2 cellular contexts compared by ENCODE assay signal in the genomic region with DNA sequence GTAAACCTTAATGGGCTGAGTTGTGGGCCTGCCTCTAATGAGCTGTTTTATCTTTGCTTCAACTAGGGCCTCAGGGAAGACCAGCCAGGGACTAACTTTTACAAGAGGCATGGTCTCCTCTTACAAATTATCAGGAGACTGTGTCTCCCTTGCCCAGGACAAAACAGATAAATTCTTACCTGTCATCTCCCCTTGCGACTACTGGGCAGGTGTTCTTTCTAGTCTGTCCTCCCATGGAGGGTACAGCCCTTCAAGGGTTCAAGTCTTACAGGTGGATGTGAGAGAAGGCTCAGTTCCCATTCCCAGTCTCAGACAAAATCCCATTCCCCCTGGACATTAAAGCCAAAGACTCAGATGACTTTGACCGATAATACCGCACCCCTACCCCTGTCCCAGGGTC.
TF ChIP-seq lines count a peak whose summit lies in the region.

No MANE protein-coding gene starts in this region.

TF ChIP-seq in WTC11, 78 proteins besides CTCF, POLR2A, EP300 and RAD21 (continues in another document):
- TF ChIP-seq, protein P1, sequence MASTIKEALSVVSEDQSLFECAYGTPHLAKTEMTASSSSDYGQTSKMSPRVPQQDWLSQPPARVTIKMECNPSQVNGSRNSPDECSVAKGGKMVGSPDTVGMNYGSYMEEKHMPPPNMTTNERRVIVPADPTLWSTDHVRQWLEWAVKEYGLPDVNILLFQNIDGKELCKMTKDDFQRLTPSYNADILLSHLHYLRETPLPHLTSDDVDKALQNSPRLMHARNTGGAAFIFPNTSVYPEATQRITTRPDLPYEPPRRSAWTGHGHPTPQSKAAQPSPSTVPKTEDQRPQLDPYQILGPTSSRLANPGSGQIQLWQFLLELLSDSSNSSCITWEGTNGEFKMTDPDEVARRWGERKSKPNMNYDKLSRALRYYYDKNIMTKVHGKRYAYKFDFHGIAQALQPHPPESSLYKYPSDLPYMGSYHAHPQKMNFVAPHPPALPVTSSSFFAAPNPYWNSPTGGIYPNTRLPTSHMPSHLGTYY (CRISPR knock-in tag; IDR thresholded peaks at IDR 0.05) = no peak
- no peak for TF ChIP-seq ZNF416 (CRISPR knock-in tag; IDR thresholded peaks at IDR 0.05)
- TF ChIP-seq, protein P2, sequence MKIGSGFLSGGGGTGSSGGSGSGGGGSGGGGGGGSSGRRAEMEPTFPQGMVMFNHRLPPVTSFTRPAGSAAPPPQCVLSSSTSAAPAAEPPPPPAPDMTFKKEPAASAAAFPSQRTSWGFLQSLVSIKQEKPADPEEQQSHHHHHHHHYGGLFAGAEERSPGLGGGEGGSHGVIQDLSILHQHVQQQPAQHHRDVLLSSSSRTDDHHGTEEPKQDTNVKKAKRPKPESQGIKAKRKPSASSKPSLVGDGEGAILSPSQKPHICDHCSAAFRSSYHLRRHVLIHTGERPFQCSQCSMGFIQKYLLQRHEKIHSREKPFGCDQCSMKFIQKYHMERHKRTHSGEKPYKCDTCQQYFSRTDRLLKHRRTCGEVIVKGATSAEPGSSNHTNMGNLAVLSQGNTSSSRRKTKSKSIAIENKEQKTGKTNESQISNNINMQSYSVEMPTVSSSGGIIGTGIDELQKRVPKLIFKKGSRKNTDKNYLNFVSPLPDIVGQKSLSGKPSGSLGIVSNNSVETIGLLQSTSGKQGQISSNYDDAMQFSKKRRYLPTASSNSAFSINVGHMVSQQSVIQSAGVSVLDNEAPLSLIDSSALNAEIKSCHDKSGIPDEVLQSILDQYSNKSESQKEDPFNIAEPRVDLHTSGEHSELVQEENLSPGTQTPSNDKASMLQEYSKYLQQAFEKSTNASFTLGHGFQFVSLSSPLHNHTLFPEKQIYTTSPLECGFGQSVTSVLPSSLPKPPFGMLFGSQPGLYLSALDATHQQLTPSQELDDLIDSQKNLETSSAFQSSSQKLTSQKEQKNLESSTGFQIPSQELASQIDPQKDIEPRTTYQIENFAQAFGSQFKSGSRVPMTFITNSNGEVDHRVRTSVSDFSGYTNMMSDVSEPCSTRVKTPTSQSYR (CRISPR knock-in tag; IDR thresholded peaks at IDR 0.05) = no peak
- TF ChIP-seq, protein P3, sequence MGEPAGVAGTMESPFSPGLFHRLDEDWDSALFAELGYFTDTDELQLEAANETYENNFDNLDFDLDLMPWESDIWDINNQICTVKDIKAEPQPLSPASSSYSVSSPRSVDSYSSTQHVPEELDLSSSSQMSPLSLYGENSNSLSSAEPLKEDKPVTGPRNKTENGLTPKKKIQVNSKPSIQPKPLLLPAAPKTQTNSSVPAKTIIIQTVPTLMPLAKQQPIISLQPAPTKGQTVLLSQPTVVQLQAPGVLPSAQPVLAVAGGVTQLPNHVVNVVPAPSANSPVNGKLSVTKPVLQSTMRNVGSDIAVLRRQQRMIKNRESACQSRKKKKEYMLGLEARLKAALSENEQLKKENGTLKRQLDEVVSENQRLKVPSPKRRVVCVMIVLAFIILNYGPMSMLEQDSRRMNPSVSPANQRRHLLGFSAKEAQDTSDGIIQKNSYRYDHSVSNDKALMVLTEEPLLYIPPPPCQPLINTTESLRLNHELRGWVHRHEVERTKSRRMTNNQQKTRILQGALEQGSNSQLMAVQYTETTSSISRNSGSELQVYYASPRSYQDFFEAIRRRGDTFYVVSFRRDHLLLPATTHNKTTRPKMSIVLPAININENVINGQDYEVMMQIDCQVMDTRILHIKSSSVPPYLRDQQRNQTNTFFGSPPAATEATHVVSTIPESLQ (CRISPR knock-in tag; IDR thresholded peaks at IDR 0.05) = no peak
- TF ChIP-seq, protein P4, sequence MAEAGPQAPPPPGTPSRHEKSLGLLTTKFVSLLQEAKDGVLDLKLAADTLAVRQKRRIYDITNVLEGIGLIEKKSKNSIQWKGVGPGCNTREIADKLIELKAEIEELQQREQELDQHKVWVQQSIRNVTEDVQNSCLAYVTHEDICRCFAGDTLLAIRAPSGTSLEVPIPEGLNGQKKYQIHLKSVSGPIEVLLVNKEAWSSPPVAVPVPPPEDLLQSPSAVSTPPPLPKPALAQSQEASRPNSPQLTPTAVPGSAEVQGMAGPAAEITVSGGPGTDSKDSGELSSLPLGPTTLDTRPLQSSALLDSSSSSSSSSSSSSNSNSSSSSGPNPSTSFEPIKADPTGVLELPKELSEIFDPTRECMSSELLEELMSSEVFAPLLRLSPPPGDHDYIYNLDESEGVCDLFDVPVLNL (CRISPR knock-in tag; IDR thresholded peaks at IDR 0.05; ENCODE audit: borderline replicate concordance, low read depth) = no peak
- TF ChIP-seq GTF2I (CRISPR knock-in tag; conservative IDR thresholded peaks at IDR 0.05) = no peak
- no peak for TF ChIP-seq EMX1 (CRISPR knock-in tag; IDR thresholded peaks at IDR 0.05)
- TF ChIP-seq, protein P5, sequence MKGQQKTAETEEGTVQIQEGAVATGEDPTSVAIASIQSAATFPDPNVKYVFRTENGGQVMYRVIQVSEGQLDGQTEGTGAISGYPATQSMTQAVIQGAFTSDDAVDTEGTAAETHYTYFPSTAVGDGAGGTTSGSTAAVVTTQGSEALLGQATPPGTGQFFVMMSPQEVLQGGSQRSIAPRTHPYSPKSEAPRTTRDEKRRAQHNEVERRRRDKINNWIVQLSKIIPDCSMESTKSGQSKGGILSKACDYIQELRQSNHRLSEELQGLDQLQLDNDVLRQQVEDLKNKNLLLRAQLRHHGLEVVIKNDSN (CRISPR knock-in tag; IDR thresholded peaks at IDR 0.05) = no peak
- TF ChIP-seq ZNF121 (CRISPR knock-in tag; IDR thresholded peaks at IDR 0.05) = no peak
- TF ChIP-seq ATF1 (CRISPR knock-in tag; IDR thresholded peaks at IDR 0.05) = no peak
- no peak for TF ChIP-seq ELF4 (CRISPR knock-in tag; IDR thresholded peaks at IDR 0.05; ENCODE audit: low read depth)
- TF ChIP-seq, protein P6, sequence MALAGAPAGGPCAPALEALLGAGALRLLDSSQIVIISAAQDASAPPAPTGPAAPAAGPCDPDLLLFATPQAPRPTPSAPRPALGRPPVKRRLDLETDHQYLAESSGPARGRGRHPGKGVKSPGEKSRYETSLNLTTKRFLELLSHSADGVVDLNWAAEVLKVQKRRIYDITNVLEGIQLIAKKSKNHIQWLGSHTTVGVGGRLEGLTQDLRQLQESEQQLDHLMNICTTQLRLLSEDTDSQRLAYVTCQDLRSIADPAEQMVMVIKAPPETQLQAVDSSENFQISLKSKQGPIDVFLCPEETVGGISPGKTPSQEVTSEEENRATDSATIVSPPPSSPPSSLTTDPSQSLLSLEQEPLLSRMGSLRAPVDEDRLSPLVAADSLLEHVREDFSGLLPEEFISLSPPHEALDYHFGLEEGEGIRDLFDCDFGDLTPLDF (CRISPR knock-in tag; IDR thresholded peaks at IDR 0.05) = no peak

TF ChIP-seq in HepG2, 621 proteins besides CTCF, POLR2A, EP300 and RAD21:
- TF ChIP-seq POLR2AphosphoS5 (IDR thresholded peaks at IDR 0.05; ENCODE audit: low read depth, low read length) = peak; percentile 45; the same call in 1 of the 2 replicates
- 0 out of 2 replicates have a peak, but pooled peaks have one; percentile 32 for TF ChIP-seq ZNF431 (CRISPR knock-in tag; IDR thresholded peaks at IDR 0.05; ENCODE audit: borderline replicate concordance, low read depth)
- no peak for TF ChIP-seq IKZF1 (IDR thresholded peaks at IDR 0.05)
- TF ChIP-seq, protein P7, sequence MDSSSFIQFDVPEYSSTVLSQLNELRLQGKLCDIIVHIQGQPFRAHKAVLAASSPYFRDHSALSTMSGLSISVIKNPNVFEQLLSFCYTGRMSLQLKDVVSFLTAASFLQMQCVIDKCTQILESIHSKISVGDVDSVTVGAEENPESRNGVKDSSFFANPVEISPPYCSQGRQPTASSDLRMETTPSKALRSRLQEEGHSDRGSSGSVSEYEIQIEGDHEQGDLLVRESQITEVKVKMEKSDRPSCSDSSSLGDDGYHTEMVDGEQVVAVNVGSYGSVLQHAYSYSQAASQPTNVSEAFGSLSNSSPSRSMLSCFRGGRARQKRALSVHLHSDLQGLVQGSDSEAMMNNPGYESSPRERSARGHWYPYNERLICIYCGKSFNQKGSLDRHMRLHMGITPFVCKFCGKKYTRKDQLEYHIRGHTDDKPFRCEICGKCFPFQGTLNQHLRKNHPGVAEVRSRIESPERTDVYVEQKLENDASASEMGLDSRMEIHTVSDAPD (CRISPR knock-in tag; IDR thresholded peaks at IDR 0.05) = 0 out of 2 replicates have a peak, but pooled peaks have one; percentile 39
- TF ChIP-seq, protein P8, sequence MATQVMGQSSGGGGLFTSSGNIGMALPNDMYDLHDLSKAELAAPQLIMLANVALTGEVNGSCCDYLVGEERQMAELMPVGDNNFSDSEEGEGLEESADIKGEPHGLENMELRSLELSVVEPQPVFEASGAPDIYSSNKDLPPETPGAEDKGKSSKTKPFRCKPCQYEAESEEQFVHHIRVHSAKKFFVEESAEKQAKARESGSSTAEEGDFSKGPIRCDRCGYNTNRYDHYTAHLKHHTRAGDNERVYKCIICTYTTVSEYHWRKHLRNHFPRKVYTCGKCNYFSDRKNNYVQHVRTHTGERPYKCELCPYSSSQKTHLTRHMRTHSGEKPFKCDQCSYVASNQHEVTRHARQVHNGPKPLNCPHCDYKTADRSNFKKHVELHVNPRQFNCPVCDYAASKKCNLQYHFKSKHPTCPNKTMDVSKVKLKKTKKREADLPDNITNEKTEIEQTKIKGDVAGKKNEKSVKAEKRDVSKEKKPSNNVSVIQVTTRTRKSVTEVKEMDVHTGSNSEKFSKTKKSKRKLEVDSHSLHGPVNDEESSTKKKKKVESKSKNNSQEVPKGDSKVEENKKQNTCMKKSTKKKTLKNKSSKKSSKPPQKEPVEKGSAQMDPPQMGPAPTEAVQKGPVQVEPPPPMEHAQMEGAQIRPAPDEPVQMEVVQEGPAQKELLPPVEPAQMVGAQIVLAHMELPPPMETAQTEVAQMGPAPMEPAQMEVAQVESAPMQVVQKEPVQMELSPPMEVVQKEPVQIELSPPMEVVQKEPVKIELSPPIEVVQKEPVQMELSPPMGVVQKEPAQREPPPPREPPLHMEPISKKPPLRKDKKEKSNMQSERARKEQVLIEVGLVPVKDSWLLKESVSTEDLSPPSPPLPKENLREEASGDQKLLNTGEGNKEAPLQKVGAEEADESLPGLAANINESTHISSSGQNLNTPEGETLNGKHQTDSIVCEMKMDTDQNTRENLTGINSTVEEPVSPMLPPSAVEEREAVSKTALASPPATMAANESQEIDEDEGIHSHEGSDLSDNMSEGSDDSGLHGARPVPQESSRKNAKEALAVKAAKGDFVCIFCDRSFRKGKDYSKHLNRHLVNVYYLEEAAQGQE (IDR thresholded peaks at IDR 0.05; ENCODE audit: borderline replicate concordance in 1 of 2, low read depth in 1 of 2, low read length in 2 of 2) = no peak
- TF ChIP-seq RBM22 (optimal IDR thresholded peaks at IDR 0.05; ENCODE audit: low read length) = peak; percentile 88
- no peak for TF ChIP-seq SMAD3 (CRISPR knock-in tag; IDR thresholded peaks at IDR 0.05)
